Comparison of ENCODE assay signal across 8 cellular contexts in the genomic region with DNA sequence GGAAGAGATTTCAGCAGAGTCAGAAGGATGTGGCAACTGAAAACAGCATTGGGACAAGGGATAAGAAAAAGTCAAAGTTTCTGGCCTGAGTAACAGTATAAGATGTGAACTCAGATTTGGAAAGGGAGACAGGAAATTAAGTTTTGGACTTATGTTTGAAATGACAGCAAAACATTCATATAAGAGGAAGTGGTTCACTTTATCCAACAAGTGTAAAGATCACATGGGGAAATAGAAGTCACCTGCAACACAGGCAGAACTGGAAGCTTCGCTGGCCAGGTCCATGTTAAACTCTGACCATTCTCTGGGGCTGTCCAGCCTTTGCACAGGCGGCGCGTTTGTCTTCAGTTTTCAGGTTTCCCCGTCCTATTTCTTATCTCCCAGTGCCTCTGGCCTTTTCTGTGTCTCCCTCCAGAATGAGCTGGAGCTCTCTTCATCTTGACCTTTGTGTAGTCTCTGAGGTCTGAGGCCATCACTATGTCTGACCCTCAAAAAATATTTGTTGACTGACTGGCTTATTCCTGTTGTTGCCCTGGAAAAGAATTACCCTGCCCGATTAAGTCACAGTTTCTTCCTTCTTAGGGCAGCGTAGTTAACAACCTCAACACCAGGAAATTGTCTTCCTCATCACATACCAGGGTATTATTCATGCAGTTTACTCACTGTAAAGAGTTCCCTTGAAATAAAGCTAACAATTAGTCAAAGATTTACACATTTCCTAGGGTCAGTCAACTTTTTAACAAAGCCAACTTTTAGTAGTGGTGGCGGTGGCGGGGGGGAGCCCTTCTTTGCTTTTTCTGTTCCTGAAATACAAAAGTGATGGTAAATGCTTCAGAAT. TPM values are rescaled to one million over a fixed set of nuclear protein-coding genes. Genes with fewer than 3 reads are reported as not detected.
DNase-seq lines count a peak whose midpoint lies in the region; ATAC-seq and FAIRE-seq lines count a peak whose summit lies in the region.

No MANE protein-coding gene starts in this region.

- no peaks in the 10 kb centered on the region for H3K27me3 Mint-ChIP-seq in activated T-cell treated with anti-CD3 and anti-CD28 coated beads, Interleukin-2, amount 50 U/mL, for 72 hours (ENCODE audit: low read depth)

- H3K4me3 Mint-ChIP-seq in activated T-cell treated with anti-CD3 and anti-CD28 coated beads, Interleukin-2, amount 50 U/mL, for 72 hours: peak overlapping the region; percentile 82 to 87

- DNase-seq in AML-193 (lab: John Stamatoyannopoulos, UW) (peak; percentile 66 to 69), HTR-8/SVneo (ENCODE audit: insufficient read length, low spot score) (peak; percentile 22), germinal center (ENCODE audit: low spot score) (peak; percentile 18), renal cortical epithelial cell (ENCODE audit: low read depth) (peak; percentile 99), 8988T (no peak), NCI-H345 (lab: John Stamatoyannopoulos, UW) (no peak)
- DNase-seq in activated T-cell treated with anti-CD3 and anti-CD28 coated beads, Interleukin-2, amount 50 U/mL, for 72 hours: no peak

- peaks cover 52% of the 10 kb centered on the region for H3K4me1 Mint-ChIP-seq in activated T-cell treated with anti-CD3 and anti-CD28 coated beads, Interleukin-2, amount 50 U/mL, for 72 hours (ENCODE audit: low read depth)

- no peaks in the 10 kb centered on the region for H3K9me3 Mint-ChIP-seq in activated T-cell treated with anti-CD3 and anti-CD28 coated beads, Interleukin-2, amount 50 U/mL, for 72 hours

- H3K36me3 Mint-ChIP-seq in activated T-cell treated with anti-CD3 and anti-CD28 coated beads, Interleukin-2, amount 50 U/mL, for 72 hours (ENCODE audit: insufficient read depth in 2 of 2): peaks cover 2 to 8% of the 10 kb centered on the region in 2 donors

- peak in 1 of 2 donors; percentile 16 for ATAC-seq in activated T-cell treated with anti-CD3 and anti-CD28 coated beads, Interleukin-2, amount 50 U/mL, for 72 hours (replicated peaks in 1 of 2)
- no peak for ATAC-seq in GM19324 (IDR thresholded peaks at IDR 0.05; ENCODE audit: low FRiP score, unreplicated experiment)

- H3K27ac Mint-ChIP-seq in activated T-cell treated with anti-CD3 and anti-CD28 coated beads, Interleukin-2, amount 50 U/mL, for 72 hours: peak overlapping the region; percentile 85

- FAIRE-seq in HTR-8/SVneo (lab: Jason Lieb, UNC): no peak

RNA-seq across cellular contexts. Expression of gene RASA2, which starts 1.0 kb away (rescaled TPM):
- total RNA-seq in activated T-cell treated with anti-CD3 and anti-CD28 coated beads, Interleukin-2, amount 50 U/mL, for 72 hours: 10 to 100 TPM; 34.4 to 37.3 TPM
- 19.2 and 21.0 TPM in 2 replicates for total RNA-seq in renal cortical epithelial cell

Comparison
In these comparisons a context has a peak if more than half of its experiments do, and no peak if none do; other contexts are left out.
1. DNase-seq: peak in AML-193 (2 of 2), HTR-8/SVneo (single experiment), germinal center (single experiment) and renal cortical epithelial cell (single experiment); none in activated T-cell treated with anti-CD3 and anti-CD28 coated beads, Interleukin-2, amount 50 U/mL, for 72 hours (0 of 2), 8988T (single experiment) and NCI-H345 (single experiment).